9 cellular contexts compared by ENCODE assay signal in the genomic region with DNA sequence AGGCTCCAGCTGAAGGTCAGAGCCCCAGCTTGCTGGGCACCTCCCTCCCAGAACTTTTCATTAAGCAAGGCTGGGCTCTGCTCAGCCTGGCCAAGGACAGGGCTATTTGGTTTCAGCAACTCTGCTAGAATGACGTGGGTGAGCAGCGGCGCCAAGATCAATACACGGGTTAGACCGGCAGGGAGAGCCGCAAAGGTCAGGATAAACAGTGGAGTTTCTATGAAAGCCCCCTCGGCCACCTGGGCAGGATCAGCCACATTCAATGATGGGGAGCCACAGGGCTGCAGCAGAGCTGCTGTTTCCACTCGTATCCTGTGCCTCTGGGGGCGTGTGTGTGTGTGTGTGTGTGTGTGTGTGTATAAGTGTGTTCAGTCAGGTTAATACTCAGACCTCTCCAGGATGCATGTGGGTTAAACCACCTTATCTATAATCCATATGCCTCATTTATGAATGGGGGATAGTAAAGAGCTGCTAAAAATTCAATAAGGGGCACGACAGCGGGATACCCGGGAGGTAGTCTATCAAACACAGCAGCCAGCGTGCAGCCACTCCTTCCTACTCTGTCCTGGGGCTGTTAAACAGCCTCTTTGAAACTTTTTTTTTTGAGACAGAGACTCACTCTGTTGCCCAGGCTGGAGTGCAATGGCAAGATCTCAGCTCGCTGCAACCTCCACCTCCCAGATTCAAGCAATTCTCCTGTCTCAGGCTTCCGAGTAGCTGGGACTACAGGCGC. TPM values are rescaled to one million over a fixed set of nuclear protein-coding genes. Genes with fewer than 3 reads are reported as not detected.
DNase-seq lines count a peak whose midpoint lies in the region; ATAC-seq lines count a peak whose summit lies in the region.
"Had no signal": no experiment of that assay in that cellular context is flagged by ENCODE, and none has a peak within 500 bp of the region (broad histone marks: within the 10 kb centered on the region; RNA-seq: fewer than 3 reads in every experiment).

No MANE protein-coding gene starts in this region.

- H3K27ac ChIP-seq in right cardiac atrium (ENCODE audit: low read length) = peak overlapping the region; percentile 75
- H3K27ac ChIP-seq: HL-60 had no signal

- H3K4me1 Mint-ChIP-seq in activated T-helper 1 cell treated with anti-CD3 and anti-CD28 coated beads, Interleukin-12 subunit alpha, Interleukin-12 subunit beta, Interleukin-2, Interleukin-4 antibody, amounts not matched to agents 30 ng/mL and 10 ng/mL and 1 ng/mL, durations not matched to agents 14 hours and 24 hours and 36 hours (ENCODE audit: low read depth) = peaks cover 84% of the 10 kb centered on the region

- no peaks in the 10 kb centered on the region for H3K9me3 ChIP-seq in right cardiac atrium (ENCODE audit: control insufficient read depth, low read length)

- no peaks in the 10 kb centered on the region for H3K27me3 Mint-ChIP-seq in activated T-helper 1 cell treated with anti-CD3 and anti-CD28 coated beads, Interleukin-12 subunit alpha, Interleukin-12 subunit beta, Interleukin-2, Interleukin-4 antibody, amounts not matched to agents 30 ng/mL and 10 ng/mL and 1 ng/mL, durations not matched to agents 14 hours and 24 hours and 36 hours (ENCODE audit: insufficient read depth)

- H3K4me3 ChIP-seq in right cardiac atrium (ENCODE audit: low read length) = no peak overlapping the region

- 41% methylated on average over 16 of the region's 16 CpGs for WGBS in right cardiac atrium

- intact Hi-C loops in activated T-helper 1 cell treated with anti-CD3 and anti-CD28 coated beads, Interleukin-12 subunit alpha, Interleukin-12 subunit beta, Interleukin-2, Interleukin-4 antibody, amounts not matched to agents 30 ng/mL and 10 ng/mL and 1 ng/mL, durations not matched to agents 14 hours and 24 hours and 36 hours (cut with micrococcal nuclease) = loop anchor here (1.0 kb wide), 1 partner anchor 9 kb away; no protein-coding TSS in a partner anchor
- intact Hi-C loops in right cardiac atrium (cut with DNase I) = no loop called here

- peak overlapping the region; percentile 86 for H3K27ac Mint-ChIP-seq in activated T-helper 1 cell treated with anti-CD3 and anti-CD28 coated beads, Interleukin-12 subunit alpha, Interleukin-12 subunit beta, Interleukin-2, Interleukin-4 antibody, amounts not matched to agents 30 ng/mL and 10 ng/mL and 1 ng/mL, durations not matched to agents 14 hours and 24 hours and 36 hours

- DNase-seq in HuH-7.5 (ENCODE audit: low spot score) = peak; percentile 78
- no peak for DNase-seq in activated T-helper 1 cell treated with anti-CD3 and anti-CD28 coated beads, Interleukin-12 subunit alpha, Interleukin-12 subunit beta, Interleukin-2, Interleukin-4 antibody, amounts not matched to agents 30 ng/mL and 10 ng/mL and 1 ng/mL, durations not matched to agents 14 hours and 24 hours and 36 hours (ENCODE audit: low spot score)
- DNase-seq in right cardiac atrium = peak; percentile 87 to 92 (median 90)
- peak; percentile 68 for DNase-seq in stimulated activated CD8-positive, alpha-beta memory T cell treated with anti-CD3 and anti-CD28 coated beads, Interleukin-4, amount 100 ng/mL, for 48 hours
- DNase-seq in amniotic stem cell (lab: John Stamatoyannopoulos, UW) = no peak
- DNase-seq in GM19240 (ENCODE audit: insufficient read length, low spot score) = no peak

- H3K4me3 Mint-ChIP-seq in activated T-helper 1 cell treated with anti-CD3 and anti-CD28 coated beads, Interleukin-12 subunit alpha, Interleukin-12 subunit beta, Interleukin-2, Interleukin-4 antibody, amounts not matched to agents 30 ng/mL and 10 ng/mL and 1 ng/mL, durations not matched to agents 14 hours and 24 hours and 36 hours = no peak overlapping the region

- H3K36me3 Mint-ChIP-seq in activated T-helper 1 cell treated with anti-CD3 and anti-CD28 coated beads, Interleukin-12 subunit alpha, Interleukin-12 subunit beta, Interleukin-2, Interleukin-4 antibody, amounts not matched to agents 30 ng/mL and 10 ng/mL and 1 ng/mL, durations not matched to agents 14 hours and 24 hours and 36 hours (ENCODE audit: low read depth) = peaks cover 18% of the 10 kb centered on the region

- no peaks in the 10 kb centered on the region for H3K9me3 Mint-ChIP-seq in activated T-helper 1 cell treated with anti-CD3 and anti-CD28 coated beads, Interleukin-12 subunit alpha, Interleukin-12 subunit beta, Interleukin-2, Interleukin-4 antibody, amounts not matched to agents 30 ng/mL and 10 ng/mL and 1 ng/mL, durations not matched to agents 14 hours and 24 hours and 36 hours

- peaks cover 54% of the 10 kb centered on the region for H3K4me1 ChIP-seq in right cardiac atrium (ENCODE audit: control insufficient read depth, insufficient read depth, low read length)

- ATAC-seq in right cardiac atrium (peak; percentile 67 to 80), GM18873 (IDR thresholded peaks at IDR 0.05; ENCODE audit: low FRiP score, unreplicated experiment) (no peak), HG03280 (IDR thresholded peaks at IDR 0.05; ENCODE audit: unreplicated experiment) (no peak)

- H3K27me3 ChIP-seq in right cardiac atrium (ENCODE audit: control insufficient read depth, insufficient read depth) = no peaks in the 10 kb centered on the region

RNA-seq across cellular contexts. Expression of a gene that starts 34.8 kb away (rescaled TPM):
- total RNA-seq in activated T-helper 1 cell treated with anti-CD3 and anti-CD28 coated beads, Interleukin-12 subunit alpha, Interleukin-12 subunit beta, Interleukin-2, Interleukin-4 antibody, amounts not matched to agents 30 ng/mL and 10 ng/mL and 1 ng/mL, durations not matched to agents 14 hours and 24 hours and 36 hours = 618 and 639 TPM in 2 replicates
- total RNA-seq in right cardiac atrium = 100 to 1,000 TPM; 140 to 224 (median 163) TPM
- polyA plus RNA-seq in right cardiac atrium = 92.5 TPM

Comparison
In these comparisons a context has a peak if more than half of its experiments do, and no peak if none do; other contexts are left out.
1. DNase-seq: peak in HuH-7.5 (single experiment), right cardiac atrium (3 of 3) and stimulated activated CD8-positive, alpha-beta memory T cell treated with anti-CD3 and anti-CD28 coated beads, Interleukin-4, amount 100 ng/mL, for 48 hours (single experiment); none in activated T-helper 1 cell treated with anti-CD3 and anti-CD28 coated beads, Interleukin-12 subunit alpha, Interleukin-12 subunit beta, Interleukin-2, Interleukin-4 antibody, amounts not matched to agents 30 ng/mL and 10 ng/mL and 1 ng/mL, durations not matched to agents 14 hours and 24 hours and 36 hours (single experiment), amniotic stem cell (single experiment) and GM19240 (single experiment).
2. ATAC-seq: peak in right cardiac atrium (2 of 2); none in GM18873 (single experiment) and HG03280 (single experiment).